Comparison of ENCODE assay signal across 1 cellular context in the genomic region with DNA sequence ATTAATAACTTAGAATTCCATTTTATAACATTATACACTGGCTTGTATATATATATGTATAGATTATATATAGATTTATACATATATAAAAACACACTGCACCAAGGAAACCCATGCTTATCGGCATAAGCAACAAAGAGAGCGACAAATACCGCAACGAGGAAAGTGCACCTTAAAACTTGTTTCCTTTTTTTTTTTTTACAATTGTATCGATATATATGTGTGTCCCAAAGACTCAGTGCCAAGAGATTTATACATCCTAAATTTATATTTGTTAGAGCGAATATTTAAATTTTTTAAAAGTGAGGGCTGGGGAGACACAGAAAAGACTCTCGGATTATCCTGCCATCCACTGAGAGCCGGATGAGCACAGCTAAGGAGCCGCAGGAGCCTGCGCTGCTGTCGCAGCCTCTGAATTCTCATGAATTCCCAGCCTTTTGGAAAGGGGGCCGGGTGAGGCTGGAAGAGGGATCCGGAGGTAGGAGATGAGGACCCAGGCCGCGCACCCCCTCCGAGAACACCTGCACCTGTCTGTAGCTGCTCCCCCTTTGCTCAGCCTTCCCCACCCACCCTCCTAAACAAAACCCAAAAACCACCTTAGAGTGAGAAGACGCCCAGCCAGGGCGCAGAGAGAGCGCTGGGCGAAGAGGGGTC.
TF ChIP-seq lines count a peak whose summit lies in the region.

No MANE protein-coding gene starts in this region.

TF ChIP-seq in HepG2, 621 proteins besides CTCF, POLR2A, EP300 and RAD21 (continued from another document):
- TF ChIP-seq ZSCAN20 (CRISPR knock-in tag; IDR thresholded peaks at IDR 0.05; ENCODE audit: borderline replicate concordance): no peak
- TF ChIP-seq, protein P1, sequence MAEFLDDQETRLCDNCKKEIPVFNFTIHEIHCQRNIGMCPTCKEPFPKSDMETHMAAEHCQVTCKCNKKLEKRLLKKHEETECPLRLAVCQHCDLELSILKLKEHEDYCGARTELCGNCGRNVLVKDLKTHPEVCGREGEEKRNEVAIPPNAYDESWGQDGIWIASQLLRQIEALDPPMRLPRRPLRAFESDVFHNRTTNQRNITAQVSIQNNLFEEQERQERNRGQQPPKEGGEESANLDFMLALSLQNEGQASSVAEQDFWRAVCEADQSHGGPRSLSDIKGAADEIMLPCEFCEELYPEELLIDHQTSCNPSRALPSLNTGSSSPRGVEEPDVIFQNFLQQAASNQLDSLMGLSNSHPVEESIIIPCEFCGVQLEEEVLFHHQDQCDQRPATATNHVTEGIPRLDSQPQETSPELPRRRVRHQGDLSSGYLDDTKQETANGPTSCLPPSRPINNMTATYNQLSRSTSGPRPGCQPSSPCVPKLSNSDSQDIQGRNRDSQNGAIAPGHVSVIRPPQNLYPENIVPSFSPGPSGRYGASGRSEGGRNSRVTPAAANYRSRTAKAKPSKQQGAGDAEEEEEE (CRISPR knock-in tag; IDR thresholded peaks at IDR 0.05; ENCODE audit: borderline replicate concordance): no peak
- no peak for TF ChIP-seq ARID3A (IDR thresholded peaks at IDR 0.05; ENCODE audit: low read depth, low read length)
- TF ChIP-seq FOXK1 (CRISPR knock-in tag; IDR thresholded peaks at IDR 0.05; ENCODE audit: borderline replicate concordance, low read depth): no peak
- no peak for TF ChIP-seq MLX (CRISPR knock-in tag; IDR thresholded peaks at IDR 0.05)
- TF ChIP-seq SUZ12 (IDR thresholded peaks at IDR 0.05; ENCODE audit: low read depth, low read length): no peak
- no peak for TF ChIP-seq LRRFIP1 (CRISPR knock-in tag; conservative IDR thresholded peaks at IDR 0.05)
- TF ChIP-seq SP4 (CRISPR knock-in tag; IDR thresholded peaks at IDR 0.05): no peak
- no peak for TF ChIP-seq HHEX (CRISPR knock-in tag; IDR thresholded peaks at IDR 0.05)
